ENCODE assay signal across 10 cellular contexts in the genomic region with DNA sequence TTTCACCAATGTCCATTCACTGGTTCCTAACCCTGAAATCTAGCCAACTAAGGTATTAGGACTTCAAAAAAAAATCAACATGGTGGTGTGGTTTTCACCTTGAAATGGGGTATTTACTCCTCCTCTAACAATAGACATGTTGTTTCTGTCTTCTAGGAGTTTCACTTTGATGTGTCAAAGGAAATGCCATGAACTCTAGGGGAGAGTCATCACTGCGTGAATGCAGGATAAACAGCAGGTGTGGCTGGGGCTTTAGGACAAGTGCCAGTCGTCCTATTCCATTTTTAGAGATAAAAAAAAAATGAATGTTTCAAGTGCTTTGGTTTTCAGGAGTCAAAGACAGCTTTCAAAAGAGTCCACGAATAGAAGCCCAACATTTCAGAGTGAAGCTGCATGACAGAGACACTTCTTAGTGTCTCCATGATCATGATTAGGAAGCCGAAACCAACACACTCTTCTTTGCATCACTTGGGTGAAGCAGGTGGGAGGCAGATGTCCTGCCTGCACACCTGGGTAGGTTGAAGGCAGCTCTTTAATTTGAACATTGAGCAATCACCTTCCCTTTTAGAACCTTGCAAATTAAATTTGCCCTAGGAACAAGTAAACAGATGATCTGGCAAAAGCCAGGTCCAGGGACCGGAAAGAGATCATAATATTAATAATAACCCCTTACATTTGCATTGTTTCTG.
DNase-seq lines count a peak whose midpoint lies in the region; ATAC-seq, FAIRE-seq and TF ChIP-seq lines count a peak whose summit lies in the region.
"Had no signal": no experiment of that assay in that cellular context is flagged by ENCODE, and none has a peak within 500 bp of the region (broad histone marks: within the 10 kb centered on the region; RNA-seq: fewer than 3 reads in every experiment).

No MANE protein-coding gene starts in this region.

- H3K36me3 ChIP-seq in esophagus (ENCODE audit: control insufficient read depth in 2 of 2, insufficient read depth in 2 of 2, low read length in 1 of 2) (no peaks in the 10 kb centered on the region), small intestine (ENCODE audit: control insufficient read depth in 2 of 2, insufficient read depth in 2 of 2, low read length in 2 of 2) (no peaks in the 10 kb centered on the region), pancreas (no peaks in the 10 kb centered on the region), gastroesophageal sphincter (no peaks in the 10 kb centered on the region)

- peak overlapping the region; percentile 67 to 89 for H3K27ac ChIP-seq in esophagus (ENCODE audit: low read depth in 2 of 2, low read length in 1 of 2)
- peak overlapping the region in 1 of 2 donors; percentile 32 for H3K27ac ChIP-seq in small intestine (ENCODE audit: low read depth in 1 of 2, low read length in 1 of 2)
- no peak overlapping the region for H3K27ac ChIP-seq in pancreas
- no peak overlapping the region for H3K27ac ChIP-seq in gastroesophageal sphincter

- FAIRE-seq in small intestine (lab: Jason Lieb, UNC) (no peak), pancreas (lab: Jason Lieb, UNC) (no peak)
- FAIRE-seq: H1 had no signal

- ATAC-seq in GM18511 (IDR thresholded peaks at IDR 0.05; ENCODE audit: unreplicated experiment) (peak; percentile 98), GM21576 (IDR thresholded peaks at IDR 0.05; ENCODE audit: unreplicated experiment) (peak; percentile 96), HG03565 (IDR thresholded peaks at IDR 0.05; ENCODE audit: unreplicated experiment) (peak; percentile 93), pancreas (no peak), gastroesophageal sphincter (no peak)

- H3K4me3 ChIP-seq in esophagus (ENCODE audit: low read depth in 1 of 2, low read length in 2 of 2) (no peak overlapping the region), small intestine (ENCODE audit: low read depth in 1 of 2, low read length in 2 of 2) (no peak overlapping the region), pancreas (no peak overlapping the region), gastroesophageal sphincter (no peak overlapping the region)

- H3K27me3 ChIP-seq in esophagus (ENCODE audit: control insufficient read depth in 1 of 2, insufficient read depth in 2 of 2, low read length in 2 of 2) = no peaks in the 10 kb centered on the region
- no peaks in the 10 kb centered on the region for H3K27me3 ChIP-seq in small intestine (ENCODE audit: control insufficient read depth in 2 of 2, insufficient read depth in 2 of 2, low read length in 2 of 2)
- no peaks in the 10 kb centered on the region for H3K27me3 ChIP-seq in pancreas
- no peaks in the 10 kb centered on the region for H3K27me3 ChIP-seq in gastroesophageal sphincter

- TF ChIP-seq CTCF in pancreas (IDR thresholded peaks at IDR 0.05) (no peak), gastroesophageal sphincter (IDR thresholded peaks at IDR 0.05) (no peak)

- TF ChIP-seq EP300 in gastroesophageal sphincter (IDR thresholded peaks at IDR 0.05) = no peak

- H3K9me3 ChIP-seq in esophagus (ENCODE audit: control insufficient read depth in 2 of 2, insufficient read depth in 1 of 2, low read depth in 1 of 2, low read length in 1 of 2) (no peaks in the 10 kb centered on the region), small intestine (ENCODE audit: control insufficient read depth, low read depth) (no peaks in the 10 kb centered on the region), pancreas (no peaks in the 10 kb centered on the region), gastroesophageal sphincter (no peaks in the 10 kb centered on the region)

- TF ChIP-seq POLR2A in gastroesophageal sphincter (IDR thresholded peaks at IDR 0.05) = no peak

- intact Hi-C loops in pancreas (cut with DNase I) = no loop called here

- H3K4me1 ChIP-seq in esophagus (ENCODE audit: control insufficient read depth in 2 of 2, insufficient read depth in 2 of 2, low read length in 1 of 2) = peaks cover 0 to under 1% of the 10 kb centered on the region in 2 donors
- H3K4me1 ChIP-seq in small intestine (ENCODE audit: control insufficient read depth in 2 of 2, insufficient read depth in 1 of 2, low read depth in 1 of 2, low read length in 1 of 2) = peaks cover 0 to 8% of the 10 kb centered on the region in 2 donors
- peaks cover 0 to 25% (median 0%) of the 10 kb centered on the region in 3 donors for H3K4me1 ChIP-seq in pancreas
- H3K4me1 ChIP-seq in gastroesophageal sphincter = peaks cover 0 to 21% (median 0%) of the 10 kb centered on the region in 3 donors

- no peak for DNase-seq in small intestine
- DNase-seq in pancreas = no peak
- DNase-seq in activated T-cell treated with anti-CD3 and anti-CD28 coated beads, Interleukin-2, amount 50 U/mL, for 48 hours = no peak
- DNase-seq: activated B cell treated with CpG ODN at 0.5 μM for 24 hours had no signal

- WGBS in esophagus, 2 donors = 59 to 61% methylated on average over 5 of the region's 5 CpGs
- WGBS in small intestine, 3 donors = 47 to 56% (median 47%) methylated on average over 5 of the region's 5 CpGs
- WGBS in pancreas, 2 donors = 63 to 70% methylated on average over 5 of the region's 5 CpGs
- 79 to 83% methylated on average over 1 to 5 of the region's 5 CpGs for WGBS in gastroesophageal sphincter (ENCODE audit: low coverage in 1 of 2), 2 donors

Comparison
In these comparisons a context has a peak if more than half of its experiments do, and no peak if none do; other contexts are left out.
1. ATAC-seq: peak in GM18511 (single experiment), GM21576 (single experiment) and HG03565 (single experiment); none in pancreas (0 of 4) and gastroesophageal sphincter (single experiment).
2. H3K27ac ChIP-seq: peak in esophagus (2 of 2); none in pancreas (0 of 4) and gastroesophageal sphincter (0 of 4).